ENCODE assay signal across 8 cellular contexts in genomic region chr3:52534281-52535183, GRCh38. TPM values are rescaled to one million over a fixed set of nuclear protein-coding genes. Genes with fewer than 3 reads are reported as not detected.
DNase-seq lines count a peak whose midpoint lies in the region; FAIRE-seq and TF ChIP-seq lines count a peak whose summit lies in the region.

No MANE protein-coding gene starts in this region.

- H3K4me1 Mint-ChIP-seq in MCF 10A (ENCODE audit: insufficient read depth, unreplicated experiment) = peaks cover 25% of the 10 kb centered on the region

- DNase-seq in GM03348 (ENCODE audit: low spot score) (peak; percentile 55), NCI-H345 (lab: John Stamatoyannopoulos, UW) (peak; percentile 42), MCF 10A (ENCODE audit: unreplicated experiment) (no peak), kidney (peak; percentile 79), testis (no peak), ACHN (no peak), kidney glomerular epithelial cell (lab: John Stamatoyannopoulos, UW) (no peak)
- DNase-seq in stimulated activated CD4-positive, alpha-beta T cell treated with anti-CD3 and anti-CD28 coated beads, Interleukin-2, amount 100 ng/mL, for 24 hours = no peak

- peak overlapping the region; percentile 34 to 63 for H3K9ac ChIP-seq in kidney (ENCODE audit: low read length in 2 of 2)

- no peaks in the 10 kb centered on the region for H3K9me3 Mint-ChIP-seq in MCF 10A (ENCODE audit: unreplicated experiment)

- intact Hi-C loops in MCF 10A (cut with micrococcal nuclease) (loop anchor here (10.0 kb wide), 1 partner anchor 60 kb away; no protein-coding TSS in a partner anchor), kidney (cut with DNase I) (no loop called here), testis (cut with DNase I; ENCODE audit: low total_unique reads) (loop anchor here (5.0 kb wide), 1 partner anchor 47 kb away; no protein-coding TSS in a partner anchor)

- H3K4me1 ChIP-seq in kidney (ENCODE audit: control insufficient read depth in 1 of 2, insufficient read depth in 1 of 2, low read depth in 1 of 2, low read length in 2 of 2) (peaks cover 12 to 31% of the 10 kb centered on the region in 2 donors), testis (peaks cover 60% of the 10 kb centered on the region)

- peak overlapping the region; percentile 72 for H3K4me3 Mint-ChIP-seq in MCF 10A (ENCODE audit: unreplicated experiment)

- H3K27ac Mint-ChIP-seq in MCF 10A (ENCODE audit: low read depth, unreplicated experiment) = peak overlapping the region; percentile 61

- H3K27ac ChIP-seq in kidney (ENCODE audit: low read depth in 2 of 2, low read length in 2 of 2) (peak overlapping the region; percentile 55 to 61), testis (peak overlapping the region; percentile 76 to 86)

- H3K9me3 ChIP-seq in kidney (ENCODE audit: control insufficient read depth in 1 of 2, low read length in 2 of 2) (no peaks in the 10 kb centered on the region), testis (no peaks in the 10 kb centered on the region)

- in situ Hi-C loops in ACHN (cut with HindIII; ENCODE audit: low pct_ligation_motif_present, low pct_unique_long_range_greater_than_20kb, low sequenced_read_pairs) = no loop called here

- H3K36me3 ChIP-seq in kidney (ENCODE audit: control insufficient read depth in 1 of 2, insufficient read depth in 2 of 2, low read length in 2 of 2) = no peaks in the 10 kb centered on the region
- no peaks in the 10 kb centered on the region for H3K36me3 ChIP-seq in testis (ENCODE audit: low read depth, missing control alignments)

- no peaks in the 10 kb centered on the region for H3K27me3 Mint-ChIP-seq in MCF 10A (ENCODE audit: insufficient read depth, unreplicated experiment)

- CTCF ChIA-PET in MCF 10A (lab: Yijun Ruan, JAX) = interaction anchor here (0.6 kb wide), 1 partner anchor 54 kb away, joined by 3 read pairs; no protein-coding TSS in a partner anchor

- peaks cover 22% of the 10 kb centered on the region for H3K36me3 Mint-ChIP-seq in MCF 10A (ENCODE audit: insufficient read depth, unreplicated experiment)

- FAIRE-seq in kidney (lab: Jason Lieb, UNC) = no peak

- no peaks in the 10 kb centered on the region for H3K27me3 ChIP-seq in testis

- TF ChIP-seq POLR2A in testis (IDR thresholded peaks at IDR 0.05) = no peak

- BruUV-seq in MCF 10A (replicated peaks; lab: Mats Ljungman, UMichigan) = no TSS peak

- peak overlapping the region; percentile 47 to 55 for H3K4me3 ChIP-seq in kidney (ENCODE audit: low read length in 2 of 2)
- peak overlapping the region; percentile 45 to 59 for H3K4me3 ChIP-seq in testis

- TF ChIP-seq CTCF in MCF 10A (IDR thresholded peaks at IDR 0.05; ENCODE audit: unreplicated experiment) (no peak), kidney (IDR thresholded peaks at IDR 0.05; ENCODE audit: borderline replicate concordance, extremely low read depth, insufficient read depth) (no peak), testis (IDR thresholded peaks at IDR 0.05) (no peak)

- POLR2A ChIA-PET in MCF 10A (lab: Yijun Ruan, JAX) = no interaction called here

- WGBS in testis, 2 donors = 29 to 30% methylated on average over 36 to 57 of the region's 57 CpGs

RNA-seq across cellular contexts. Expression of gene NT5DC2, which starts 0.9 kb away (rescaled TPM):
- total RNA-seq in MCF 10A (2022) (28.9 and 36.9 TPM in 2 replicates), kidney (47.3 TPM), testis (100 to 1,000 TPM; 137 to 147 TPM)
- polyA plus RNA-seq in kidney (ENCODE audit: insufficient read depth, low read depth, low replicate concordance) (75.7 TPM), testis (ENCODE audit: insufficient read depth, low read depth, low replicate concordance) (92.4 TPM)

RNA-seq across cellular contexts. Expression of gene UQCC5, which starts 1.9 kb away (rescaled TPM):
- total RNA-seq in MCF 10A (2022) = 22.6 and 25.9 TPM in 2 replicates
- 26.8 TPM for total RNA-seq in kidney
- 135 TPM for polyA plus RNA-seq in kidney (ENCODE audit: insufficient read depth, low read depth, low replicate concordance)
- total RNA-seq in testis = 10 to 100 TPM; 23.0 to 30.5 TPM
- 37.0 TPM for polyA plus RNA-seq in testis (ENCODE audit: insufficient read depth, low read depth, low replicate concordance)

RNA-seq across cellular contexts. Expression of gene STAB1, which starts 39.4 kb away (rescaled TPM):
- total RNA-seq in MCF 10A (2022) (not detected in 2 replicates), kidney (379 TPM), testis (10 to 100 TPM; 58.6 to 71.9 TPM)
- polyA plus RNA-seq in kidney (ENCODE audit: insufficient read depth, low read depth, low replicate concordance) (98.4 TPM), testis (ENCODE audit: insufficient read depth, low read depth, low replicate concordance) (41.7 TPM)

Comparison
In these comparisons a context has a peak if more than half of its experiments do, and no peak if none do; other contexts are left out.
1. DNase-seq: peak in GM03348 (single experiment), NCI-H345 (single experiment) and kidney (single experiment); none in MCF 10A (single experiment), testis (single experiment), stimulated activated CD4-positive, alpha-beta T cell treated with anti-CD3 and anti-CD28 coated beads, Interleukin-2, amount 100 ng/mL, for 24 hours (0 of 2), ACHN (single experiment) and kidney glomerular epithelial cell (single experiment).
2. RNA of gene STAB1, which starts 39.4 kb away (total RNA-seq): 379 TPM in kidney (single experiment) and 58.6 to 71.9 TPM in testis; not detected in MCF 10A; every median in the first group is over 10 times any median in the second.